Comparison of ENCODE assay signal across 8 cellular contexts in the genomic region with DNA sequence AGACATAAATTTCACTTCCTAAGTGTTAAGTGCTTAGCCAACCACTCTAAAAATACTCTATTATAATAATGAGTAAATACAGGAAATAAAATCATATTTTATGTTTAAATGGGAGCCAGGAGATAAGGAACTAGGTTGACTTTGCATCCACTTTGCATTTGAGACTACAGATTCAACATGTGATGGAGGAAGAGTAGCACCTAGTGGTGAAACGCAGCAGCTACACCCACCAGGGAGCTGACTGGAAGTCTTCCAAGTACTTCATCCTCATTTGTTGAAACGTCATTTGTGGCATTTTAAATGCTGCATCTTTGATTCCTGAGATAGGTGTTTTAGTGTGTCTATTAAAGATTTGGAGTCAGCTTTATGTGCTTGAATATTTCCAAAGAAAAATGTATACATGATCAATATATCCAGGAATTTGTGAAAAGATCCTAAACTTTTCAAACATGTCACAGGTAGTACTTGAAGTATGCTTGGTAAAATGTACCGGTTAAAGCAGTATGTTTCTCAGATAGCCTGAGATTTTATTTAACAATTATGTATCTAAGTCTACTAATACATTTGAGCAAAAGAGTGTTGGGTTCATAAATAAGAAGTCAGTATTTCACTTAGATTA. TPM values are rescaled to one million over a fixed set of nuclear protein-coding genes. Genes with fewer than 3 reads are reported as not detected.
DNase-seq lines count a peak whose midpoint lies in the region; ATAC-seq, FAIRE-seq and TF ChIP-seq lines count a peak whose summit lies in the region.

No MANE protein-coding gene starts in this region.

- no peak overlapping the region for H3K14ac ChIP-seq in trophoblast cell (ENCODE audit: low read length)

- no peaks in the 10 kb centered on the region for H3K79me2 ChIP-seq in trophoblast cell (ENCODE audit: control insufficient read depth, insufficient read depth, low read length, poor library complexity)

- no peak overlapping the region for H3K23ac ChIP-seq in trophoblast cell (ENCODE audit: low read length)

- no CpG with 5 or more reads among the region's 3 CpGs for WGBS in trophoblast cell (ENCODE audit: extremely low coverage, insufficient coverage, insufficient read length)
- 10 to 12% methylated on average over 3 of the region's 3 CpGs for WGBS in aorta, 2 donors

- no peak overlapping the region for H2BK12ac ChIP-seq in trophoblast cell (ENCODE audit: low read length)

- TF ChIP-seq POLR2A in H54 (IDR thresholded peaks at IDR 0.05; ENCODE audit: low read depth, low read length), result no peak

- H3K4me3 ChIP-seq in trophoblast cell (ENCODE audit: low read depth, low read length) (no peak overlapping the region), aorta (ENCODE audit: low read length in 2 of 2) (no peak overlapping the region)

- H2AFZ ChIP-seq in trophoblast cell (ENCODE audit: insufficient read depth, low read length, poor library complexity), result no peak overlapping the region

- H3K4me2 ChIP-seq in trophoblast cell (ENCODE audit: low read length), result no peak overlapping the region

- H3K4me1 ChIP-seq in trophoblast cell (ENCODE audit: control insufficient read depth in 1 of 2, insufficient read depth in 2 of 2, low read length in 2 of 2), result no peaks in the 10 kb centered on the region
- H3K4me1 ChIP-seq in aorta (ENCODE audit: control insufficient read depth in 1 of 2, insufficient read depth in 2 of 2, low read length in 2 of 2), result no peaks in the 10 kb centered on the region

- peak; percentile 87 for FAIRE-seq in H54 (lab: Jason Lieb, UNC)

- intact Hi-C loops in aorta (cut with DNase I), result loop anchor here (5.0 to 10.0 kb wide), 5 partner anchors 229 to 1209 kb away; no protein-coding TSS in a partner anchor

- H3K18ac ChIP-seq in trophoblast cell (ENCODE audit: low read length), result no peak overlapping the region

- DNase-seq in GM03348 (ENCODE audit: low spot score), result peak; percentile 81
- peak; percentile 27 for DNase-seq in H54 (ENCODE audit: insufficient read length, low spot score)
- DNase-seq in LoVo (ENCODE audit: low spot score), result peak; percentile 69
- DNase-seq in SIG-M5 (lab: John Stamatoyannopoulos, UW), result peak; percentile 40
- peak; percentile 85 for DNase-seq in activated effector memory CD4-positive, alpha-beta T cell treated with anti-CD3 and anti-CD28 coated beads, Interleukin-2, amount 50 U/mL, for 16 hours
- peak; percentile 57 for DNase-seq in foreskin melanocyte
- peak; percentile 87 to 94 for DNase-seq in trophoblast cell
- peak in 1 of 2 donors; percentile 72 for DNase-seq in aorta

- no peaks in the 10 kb centered on the region for H3K36me3 ChIP-seq in trophoblast cell (ENCODE audit: control insufficient read depth in 1 of 2, insufficient read depth in 2 of 2, low read length in 2 of 2)
- H3K36me3 ChIP-seq in aorta (ENCODE audit: control insufficient read depth in 1 of 2, insufficient read depth in 2 of 2, low read length in 1 of 2), result no peaks in the 10 kb centered on the region

- no peaks in the 10 kb centered on the region for H3K79me1 ChIP-seq in trophoblast cell (ENCODE audit: low read length)

- H3K9me3 ChIP-seq in trophoblast cell (ENCODE audit: insufficient read depth, low read depth, low read length) (no peaks in the 10 kb centered on the region), aorta (ENCODE audit: control insufficient read depth, low read length) (peaks cover 2% of the 10 kb centered on the region)

- no peak overlapping the region for H4K91ac ChIP-seq in trophoblast cell (ENCODE audit: low read depth, low read length)

- H2BK5ac ChIP-seq in trophoblast cell (ENCODE audit: low read depth, low read length, poor library complexity), result no peak overlapping the region

- no peak overlapping the region for H4K12ac ChIP-seq in trophoblast cell (ENCODE audit: low read depth, low read length)

- no peak overlapping the region for H2AK5ac ChIP-seq in trophoblast cell (ENCODE audit: low read length)

- peak; percentile 86 for ATAC-seq in aorta (ENCODE audit: low FRiP score)

- H2BK120ac ChIP-seq in trophoblast cell (ENCODE audit: insufficient read depth, low read length, poor library complexity), result no peak overlapping the region

- no peaks in the 10 kb centered on the region for H3K27me3 ChIP-seq in trophoblast cell (ENCODE audit: insufficient read depth, low read length)
- H3K27me3 ChIP-seq in aorta (ENCODE audit: control insufficient read depth in 1 of 2, insufficient read depth in 2 of 2, low read length in 1 of 2), result no peaks in the 10 kb centered on the region

- no peak overlapping the region for H3K9ac ChIP-seq in trophoblast cell (ENCODE audit: low read length)

- no peak overlapping the region for H3K4ac ChIP-seq in trophoblast cell (ENCODE audit: low read depth, low read length)

- no peak overlapping the region for H4K8ac ChIP-seq in trophoblast cell (ENCODE audit: low read depth, low read length)

- H3K27ac ChIP-seq in trophoblast cell (ENCODE audit: low read depth, low read length), result no peak overlapping the region
- no peak overlapping the region for H3K27ac ChIP-seq in aorta (ENCODE audit: low read depth in 1 of 2, low read length in 2 of 2)

RNA-seq across cellular contexts. Expression of gene KCTD12, which starts 17.4 kb away (rescaled TPM):
- 52.2 and 52.5 TPM in 2 replicates for polyA plus RNA-seq in trophoblast cell (2013)
- 100 to 1,000 TPM in 1 of 2 donors, 10 to 100 TPM in 1; 98.7 to 137 TPM for total RNA-seq in aorta
- 10 to 100 TPM; 20.8 to 35.6 TPM for polyA plus RNA-seq in aorta

RNA-seq across cellular contexts. Expression of gene ACOD1, which starts 44.7 kb away (rescaled TPM):
- not detected in 2 replicates for polyA plus RNA-seq in trophoblast cell (2013)
- not detected for total RNA-seq in aorta
- not detected for polyA plus RNA-seq in aorta
